ENCODE assay signal across 10 cellular contexts in the genomic region with DNA sequence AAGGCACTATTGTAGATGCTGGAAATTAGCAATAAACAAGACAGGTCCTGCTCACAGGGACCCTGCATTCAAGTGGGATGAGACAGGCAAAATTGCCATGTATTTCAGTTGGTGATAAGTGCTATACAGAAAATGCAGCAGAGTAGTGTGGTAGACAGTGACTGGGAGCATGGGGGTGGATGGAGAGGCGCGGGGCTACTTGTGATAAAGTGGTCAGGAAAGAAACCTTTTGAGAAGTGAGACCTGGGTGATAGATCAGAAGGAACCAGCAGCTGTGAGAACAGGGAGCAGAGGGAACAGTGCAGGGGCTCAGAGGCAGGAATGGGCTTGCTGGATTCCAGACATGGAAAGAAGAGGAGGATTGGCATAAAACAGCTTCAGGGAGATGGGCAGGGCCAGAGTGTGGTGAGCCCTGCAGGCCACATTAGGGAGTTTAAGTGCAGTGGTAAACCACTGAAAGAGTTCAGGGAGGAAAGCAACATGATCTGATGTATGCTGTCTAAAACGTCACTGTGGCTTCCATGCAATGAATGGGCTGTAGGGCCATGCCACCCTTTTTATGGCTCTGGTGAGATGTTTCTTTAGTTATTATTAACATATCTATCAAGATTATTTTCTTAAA. TPM values are rescaled to one million over a fixed set of nuclear protein-coding genes. Genes with fewer than 3 reads are reported as not detected.
DNase-seq lines count a peak whose midpoint lies in the region; ATAC-seq, FAIRE-seq and TF ChIP-seq lines count a peak whose summit lies in the region.
"Had no signal": no experiment of that assay in that cellular context is flagged by ENCODE, and none has a peak within 500 bp of the region (broad histone marks: within the 10 kb centered on the region; RNA-seq: fewer than 3 reads in every experiment).

No MANE protein-coding gene starts in this region.

- H3K9ac ChIP-seq in DND-41 (ENCODE audit: low read depth, low read length) (no peak overlapping the region), KMS-11 (no peak overlapping the region), K562 (ENCODE audit: insufficient read depth in 1 of 2, low read depth in 2 of 2, low read length in 2 of 2) (no peak overlapping the region)

- no peaks in the 10 kb centered on the region for H3K4me1 ChIP-seq in DND-41 (ENCODE audit: insufficient read depth, low read length)
- peaks cover 46% of the 10 kb centered on the region for H3K4me1 ChIP-seq in KMS-11 (ENCODE audit: low read depth, poor library complexity, severe bottlenecking)
- peaks cover 0 to 12% of the 10 kb centered on the region in 2 experiments; a peak in 2 of 5 replicates for H3K4me1 ChIP-seq in K562 (replicated peaks in 1 of 2; ENCODE audit: control insufficient read depth in 2 of 2, insufficient read depth in 2 of 2, low read length in 2 of 2)
- H3K4me1 ChIP-seq in CD8-positive, alpha-beta memory T cell (ENCODE audit: insufficient read depth, low read length): no peaks in the 10 kb centered on the region
- no peaks in the 10 kb centered on the region for H3K4me1 ChIP-seq in effector memory CD4-positive, alpha-beta T cell (ENCODE audit: control insufficient read depth, insufficient read depth, low read length, poor library complexity, severe bottlenecking)
- H3K4me1 ChIP-seq in right atrium auricular region: no peaks in the 10 kb centered on the region

- no peak for TF ChIP-seq RAD21 in K562 (CRISPR knock-in tag; conservative IDR thresholded peaks at IDR 0.05 in 1 of 2, IDR thresholded peaks at IDR 0.05 in 1 of 2)

- intact Hi-C loops in K562 (cut with micrococcal nuclease): no loop called here

- TF ChIP-seq EP300 in K562 (IDR thresholded peaks at IDR 0.05; ENCODE audit: low read length): no peak

- DNase-seq in DND-41 (no peak), K562 (ENCODE audit: extremely low read depth in 1 of 4, low spot score in 3 of 4) (peak in 1 of 4 experiments; percentile 21), NCI-H1092 (lab: John Stamatoyannopoulos, UW) (no peak), right atrium auricular region (ENCODE audit: low spot score) (no peak)
- no peak for DNase-seq in CD8-positive, alpha-beta memory T cell
- no peak for DNase-seq in effector memory CD4-positive, alpha-beta T cell
- DNase-seq: cortex of kidney had no signal

- H3K36me3 ChIP-seq in DND-41 (ENCODE audit: insufficient read depth, low read length) (no peaks in the 10 kb centered on the region), KMS-11 (ENCODE audit: insufficient read depth) (no peaks in the 10 kb centered on the region), K562 (ENCODE audit: control insufficient read depth, insufficient read depth, low read length) (no peaks in the 10 kb centered on the region), right atrium auricular region (no peaks in the 10 kb centered on the region)
- no peaks in the 10 kb centered on the region for H3K36me3 ChIP-seq in CD8-positive, alpha-beta memory T cell (ENCODE audit: insufficient read depth, low read length)
- H3K36me3 ChIP-seq in effector memory CD4-positive, alpha-beta T cell (ENCODE audit: control insufficient read depth, insufficient read depth, low read length): no peaks in the 10 kb centered on the region

- CTCF ChIA-PET in K562 (lab: Yijun Ruan, JAX; ENCODE audit: low intra/inter-chr PET ratio): no interaction called here
- CTCF ChIA-PET in CD8-positive, alpha-beta memory T cell (lab: Charles Lee): no interaction called here

- peaks cover 2 to 7% (median 5%) of the 10 kb centered on the region in 3 donors for H3K4me1 Mint-ChIP-seq in CD8-positive, alpha-beta memory T cell

- ATAC-seq in DND-41 (ENCODE audit: insufficient read depth, low read depth) (peak; percentile 55; the same call in 1 of the 3 replicates), GM21390 (IDR thresholded peaks at IDR 0.05; ENCODE audit: unreplicated experiment) (peak; percentile 81), K562 (peak; percentile 72)

- no peak for TF ChIP-seq POLR2A in K562 (conservative IDR thresholded peaks at IDR 0.05)

- H3K9me3 ChIP-seq in DND-41 (ENCODE audit: insufficient read depth, low read length, severe bottlenecking) (no peaks in the 10 kb centered on the region), K562 (replicated peaks; ENCODE audit: control insufficient read depth, insufficient read depth, low read depth, low read length) (no peaks in the 10 kb centered on the region), right atrium auricular region (no peaks in the 10 kb centered on the region)
- no peaks in the 10 kb centered on the region for H3K9me3 ChIP-seq in CD8-positive, alpha-beta memory T cell (ENCODE audit: low read length)
- no peaks in the 10 kb centered on the region for H3K9me3 ChIP-seq in effector memory CD4-positive, alpha-beta T cell (ENCODE audit: control insufficient read depth, low read length)

- no peak overlapping the region for H3K4me3 Mint-ChIP-seq in CD8-positive, alpha-beta memory T cell

- H3K9me1 ChIP-seq in K562 (ENCODE audit: control insufficient read depth, insufficient read depth, low read length): no peaks in the 10 kb centered on the region

- no peaks in the 10 kb centered on the region for H3K36me3 Mint-ChIP-seq in CD8-positive, alpha-beta memory T cell

- H3K27me3 ChIP-seq in DND-41 (ENCODE audit: insufficient read depth, low read length, poor library complexity): peaks cover 3% of the 10 kb centered on the region
- peaks cover 26% of the 10 kb centered on the region for H3K27me3 ChIP-seq in KMS-11 (ENCODE audit: insufficient read depth, low read depth)
- peaks cover 5 to 14% of the 10 kb centered on the region in 2 experiments; a peak in 3 of 5 replicates for H3K27me3 ChIP-seq in K562 (ENCODE audit: control insufficient read depth in 2 of 2, insufficient read depth in 2 of 2, low read length in 2 of 2)
- H3K27me3 ChIP-seq in CD8-positive, alpha-beta memory T cell (ENCODE audit: insufficient read depth, low read length, poor library complexity, severe bottlenecking): no peaks in the 10 kb centered on the region
- H3K27me3 ChIP-seq in effector memory CD4-positive, alpha-beta T cell (replicated peaks; ENCODE audit: control insufficient read depth, insufficient read depth, low read length, poor library complexity, severe bottlenecking): no peaks in the 10 kb centered on the region
- peaks cover 0 to 3% of the 10 kb centered on the region in 2 donors for H3K27me3 ChIP-seq in right atrium auricular region

- FAIRE-seq in K562 (lab: Jason Lieb, UNC): no peak
- FAIRE-seq: TTC549 had no signal

- peaks cover 7 to 18% of the 10 kb centered on the region in 2 donors for H3K27me3 Mint-ChIP-seq in CD8-positive, alpha-beta memory T cell

- POLR2A ChIA-PET in K562 (lab: Yijun Ruan, JAX): no interaction called here
- POLR2A ChIA-PET in CD8-positive, alpha-beta memory T cell (lab: Charles Lee): no interaction called here

- H3K27ac ChIP-seq in DND-41 (ENCODE audit: low read length): no peak overlapping the region
- no peak overlapping the region for H3K27ac ChIP-seq in KMS-11
- H3K27ac ChIP-seq in K562 (ENCODE audit: extremely low read depth, low read depth, low read length): no peak overlapping the region
- no peak overlapping the region for H3K27ac ChIP-seq in CD8-positive, alpha-beta memory T cell (ENCODE audit: low read depth, low read length)
- no peak overlapping the region for H3K27ac ChIP-seq in effector memory CD4-positive, alpha-beta T cell (ENCODE audit: insufficient read depth, low read length, poor library complexity, severe bottlenecking)
- no peak overlapping the region for H3K27ac ChIP-seq in right atrium auricular region

- H3K4me3 ChIP-seq in DND-41 (ENCODE audit: low read depth in 1 of 2, low read length in 2 of 2): no peak overlapping the region
- H3K4me3 ChIP-seq in KMS-11 (IDR thresholded peaks at IDR 0.05; ENCODE audit: insufficient read depth, low read depth, low read length): no peak overlapping the region
- no peak overlapping the region for H3K4me3 ChIP-seq in K562
- no peak overlapping the region for H3K4me3 ChIP-seq in CD8-positive, alpha-beta memory T cell (ENCODE audit: low read length)
- H3K4me3 ChIP-seq in effector memory CD4-positive, alpha-beta T cell (ENCODE audit: insufficient read depth, low read depth, low read length, poor library complexity, severe bottlenecking): no peak overlapping the region
- H3K4me3 ChIP-seq in right atrium auricular region: no peak overlapping the region

- no peak for TF ChIP-seq CTCF in DND-41 (IDR thresholded peaks at IDR 0.05; ENCODE audit: borderline replicate concordance, extremely low read depth, low read length, poor library complexity, severe bottlenecking)
- TF ChIP-seq CTCF in KMS-11 (conservative IDR thresholded peaks at IDR 0.05; ENCODE audit: low read depth, low read length): no peak; the same call in 1 of the 2 replicates
- no peak for TF ChIP-seq CTCF in K562 (IDR thresholded peaks at IDR 0.05 in 2 of 3, conservative IDR thresholded peaks at IDR 0.05 in 1 of 3; ENCODE audit: insufficient read depth in 2 of 3, low read depth in 1 of 3, low read length in 3 of 3)
- TF ChIP-seq CTCF in right atrium auricular region (IDR thresholded peaks at IDR 0.05): no peak

- H4K20me1 ChIP-seq in DND-41 (ENCODE audit: insufficient read depth, low read length) (no peaks in the 10 kb centered on the region), KMS-11 (ENCODE audit: insufficient read depth) (0 out of 2 replicates have a peak, but pooled peaks cover 6% of the 10 kb centered on the region), K562 (replicated peaks; ENCODE audit: control insufficient read depth, insufficient read depth, low read length) (0 out of 2 replicates have a peak, but pooled peaks cover 3% of the 10 kb centered on the region)

- WGBS in K562 (ENCODE audit: insufficient coverage, low coverage, missing lambda C conversion rate): 11% methylated on average over 3 of the region's 3 CpGs

- BruUV-seq in K562 (replicated peaks; lab: Mats Ljungman, UMichigan): no TSS peak

- no peak overlapping the region for H3K4me2 ChIP-seq in DND-41 (ENCODE audit: insufficient read depth, low read length)
- H3K4me2 ChIP-seq in KMS-11: peak overlapping the region; percentile 54
- no peak overlapping the region for H3K4me2 ChIP-seq in K562 (ENCODE audit: insufficient read depth, low read length)

- in situ Hi-C loops in K562 (cut with MboI): no loop called here

- H3K79me2 ChIP-seq in DND-41 (ENCODE audit: insufficient read depth, low read length): no peaks in the 10 kb centered on the region
- H3K79me2 ChIP-seq in KMS-11 (ENCODE audit: insufficient read depth, low read depth): no peaks in the 10 kb centered on the region
- no peaks in the 10 kb centered on the region for H3K79me2 ChIP-seq in K562 (ENCODE audit: control insufficient read depth, insufficient read depth, low read length)

- H2AFZ ChIP-seq in DND-41 (ENCODE audit: low read depth, low read length): no peak overlapping the region
- no peak overlapping the region for H2AFZ ChIP-seq in KMS-11 (ENCODE audit: low read depth)
- H2AFZ ChIP-seq in K562 (ENCODE audit: low read depth, low read length): no peak overlapping the region

- H3K9me3 Mint-ChIP-seq in CD8-positive, alpha-beta memory T cell: no peaks in the 10 kb centered on the region

- H3K27ac Mint-ChIP-seq in CD8-positive, alpha-beta memory T cell: no peak overlapping the region

RNA-seq across cellular contexts. Expression of gene CRHBP, which starts 7.3 kb away (rescaled TPM):
- total RNA-seq in K562 (2011; cell fraction: chromatin; rRNA removed; ENCODE audit: low replicate concordance): not detected in 2 replicates
- total RNA-seq in K562 (2011; cell fraction: nucleolus; rRNA removed): not detected in 2 replicates
- not detected in 2 replicates for total RNA-seq in K562 (2011; cell fraction: nucleoplasm; rRNA removed)
- total RNA-seq in K562 (2014; rRNA removed) (not detected in 2 replicates), K562 (2014; rRNA removed; fragmentation: Illumina TruSeq; extraction: Trizol) (not detected in 2 replicates), K562 (2015; rRNA removed; fragmentation: Illumina TruSeq; extraction: Trizol) (not detected in 2 replicates), K562 (2021) (not detected in 2 replicates), right atrium auricular region (10 to 100 TPM in 1 of 2 donors, under 1 TPM in 1; 0.37 to 10.3 TPM)
- polyA plus RNA-seq in K562 (2011; rRNA removed) (not detected in 2 replicates), K562 (2014; fragmentation: Illumina TruSeq; extraction: Trizol) (not detected in 2 replicates), K562 (2014; fragmentation: Nextera tagmentation; extraction: Ambion mirVana) (not detected), K562 (2014; rRNA removed) (0.35 TPM in 1 of 2 replicates, not detected in the other)
- polyA plus RNA-seq in K562 (2011; cell fraction: cytosol; rRNA removed): not detected in 2 replicates
- polyA plus RNA-seq in K562 (2011; cell fraction: nucleus; rRNA removed): not detected in 2 replicates
- polyA plus RNA-seq in K562 (2012): not detected in 2 replicates
- polyA minus RNA-seq in K562 (2011; rRNA and poly(A)+ RNA removed): not detected in 2 replicates
- polyA minus RNA-seq in K562 (2011; cell fraction: cytosol; rRNA and poly(A)+ RNA removed): not detected in 2 replicates
- not detected in 2 replicates for polyA minus RNA-seq in K562 (2011; cell fraction: nucleus; rRNA and poly(A)+ RNA removed)
- not detected for total RNA-seq in CD8-positive, alpha-beta memory T cell
- polyA plus RNA-seq in CD8-positive, alpha-beta memory T cell: not detected
